Comparison of ENCODE assay signal across 8 cellular contexts in the genomic region with DNA sequence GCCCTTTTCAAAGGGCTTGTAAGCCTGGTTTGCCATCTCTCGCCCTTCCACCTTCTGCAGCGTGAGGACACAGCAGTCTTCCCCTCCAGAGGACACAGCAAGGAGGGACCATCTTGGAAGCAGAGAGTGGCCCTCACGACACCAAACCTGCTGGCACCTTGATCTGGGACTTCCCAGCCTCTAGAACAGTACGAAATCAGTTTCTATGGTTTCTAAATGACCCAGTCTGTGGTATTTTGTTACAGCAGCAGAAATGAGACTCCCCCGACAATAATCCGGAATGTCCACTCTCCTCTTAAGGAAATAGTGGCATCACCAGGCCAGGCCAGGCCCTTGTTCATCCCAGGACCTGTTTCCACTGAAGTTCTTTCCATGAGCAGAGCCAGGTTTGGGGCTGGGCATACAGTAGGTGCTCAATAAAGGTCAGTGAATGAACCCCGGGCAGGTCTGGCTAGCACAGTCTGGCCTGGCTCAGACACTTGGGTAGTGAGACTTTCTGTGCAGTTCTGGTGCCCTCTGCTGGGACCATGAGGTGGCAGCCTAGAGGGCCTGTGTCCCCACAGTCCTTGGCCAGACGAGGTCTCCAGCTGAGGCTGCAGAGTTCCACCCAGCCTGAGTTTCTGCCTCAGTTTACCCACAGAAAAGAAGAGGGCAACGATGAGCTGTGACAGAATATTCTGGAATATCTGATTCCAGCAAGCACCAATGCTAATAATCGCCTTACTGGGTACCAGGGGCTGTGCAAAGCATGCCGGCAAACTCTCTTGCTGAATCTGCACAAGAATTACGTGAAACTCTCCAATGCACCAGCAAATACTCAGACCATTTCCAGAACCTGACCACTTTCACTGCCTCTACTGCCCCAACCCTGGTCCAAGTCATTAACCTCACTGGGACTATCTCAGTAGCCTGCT. TPM values are rescaled to one million over a fixed set of nuclear protein-coding genes. Genes with fewer than 3 reads are reported as not detected.
DNase-seq lines count a peak whose midpoint lies in the region; ATAC-seq and TF ChIP-seq lines count a peak whose summit lies in the region.

No MANE protein-coding gene starts in this region.

- no peaks in the 10 kb centered on the region for H4K20me1 ChIP-seq in KMS-11 (ENCODE audit: insufficient read depth)

- H3K4me3 ChIP-seq in KMS-11 (IDR thresholded peaks at IDR 0.05; ENCODE audit: insufficient read depth, low read depth, low read length) (no peak overlapping the region), SJSA1 (no peak overlapping the region), uterus (no peak overlapping the region)

- H3K4me2 ChIP-seq in KMS-11, result no peak overlapping the region

- H3K36me3 ChIP-seq in KMS-11 (ENCODE audit: insufficient read depth) (no peaks in the 10 kb centered on the region), SJSA1 (peaks cover 27% of the 10 kb centered on the region), uterus (no peaks in the 10 kb centered on the region)

- H2AFZ ChIP-seq in KMS-11 (ENCODE audit: low read depth), result no peak overlapping the region

- no peaks in the 10 kb centered on the region for H3K79me2 ChIP-seq in KMS-11 (ENCODE audit: insufficient read depth, low read depth)

- H3K4me1 ChIP-seq in KMS-11 (ENCODE audit: low read depth, poor library complexity, severe bottlenecking) (peaks cover 16% of the 10 kb centered on the region), SJSA1 (replicated peaks) (peaks cover 55% of the 10 kb centered on the region), uterus (no peaks in the 10 kb centered on the region)

- peak in 12 of 14 donors; percentile 23 to 75 (median 50) for DNase-seq in C1 segment of cervical spinal cord (lab: John Stamatoyannopoulos, UW)
- peak in 1 of 2 experiments; percentile 69 for DNase-seq in SJSA1 (ENCODE audit: low read depth in 1 of 2, low spot score in 2 of 2)
- DNase-seq in activated naive CD4-positive, alpha-beta T cell treated with Interleukin-2 at 50 U/mL for 16 hours, result peak; percentile 79
- DNase-seq in head of caudate nucleus, result peak; percentile 66 to 93 (median 83)
- DNase-seq in posterior cingulate gyrus, result peak; percentile 59 to 96 (median 82)
- DNase-seq in uterus, result peak; percentile 65 to 68

- H3K9me3 ChIP-seq in SJSA1 (replicated peaks) (no peaks in the 10 kb centered on the region), uterus (no peaks in the 10 kb centered on the region)

- peak; percentile 75 for ATAC-seq in GM19395 (IDR thresholded peaks at IDR 0.05; ENCODE audit: unreplicated experiment)

- no peak for TF ChIP-seq POLR2A in uterus (IDR thresholded peaks at IDR 0.05)

- H3K9ac ChIP-seq in KMS-11, result no peak overlapping the region

- intact Hi-C loops in head of caudate nucleus (cut with DNase I), result loop anchor here (5.0 kb wide), 2 partner anchors 90 to 160 kb away; no protein-coding TSS in a partner anchor
- intact Hi-C loops in posterior cingulate gyrus (cut with DNase I), result loop anchor here (2.0 to 5.0 kb wide), 3 partner anchors 70 to 157 kb away; no protein-coding TSS in a partner anchor
- intact Hi-C loops in uterus (cut with DNase I; ENCODE audit: low total_unique reads), result loop anchor here (2.0 to 5.0 kb wide), 2 partner anchors 91 to 160 kb away; no protein-coding TSS in a partner anchor

- H3K27me3 ChIP-seq in KMS-11 (ENCODE audit: insufficient read depth, low read depth), result no peaks in the 10 kb centered on the region
- H3K27me3 ChIP-seq in SJSA1 (replicated peaks), result no peaks in the 10 kb centered on the region
- H3K27me3 ChIP-seq in uterus, result no peaks in the 10 kb centered on the region

- H3K27ac ChIP-seq in KMS-11, result no peak overlapping the region
- 0 out of 2 replicates have a peak overlapping the region, but pooled peaks have one; percentile 11 for H3K27ac ChIP-seq in SJSA1
- no peak overlapping the region for H3K27ac ChIP-seq in uterus

- TF ChIP-seq CTCF in KMS-11 (conservative IDR thresholded peaks at IDR 0.05; ENCODE audit: low read depth, low read length), result peak; percentile 79
- TF ChIP-seq CTCF in uterus (IDR thresholded peaks at IDR 0.05), result peak; percentile 68 to 90 (median 77)

RNA-seq across cellular contexts. Expression of a gene that starts 14.0 kb away (rescaled TPM):
- total RNA-seq in SJSA1 (2014; rRNA removed; shearing (Covaris generic)), result 11.0 and 11.5 TPM in 2 replicates
- total RNA-seq in uterus, result 1 to 10 TPM; 2.0 to 8.6 (median 6.1) TPM

RNA-seq across cellular contexts. Expression of a gene that starts 22.8 kb away (rescaled TPM):
- total RNA-seq in SJSA1 (2014; rRNA removed; shearing (Covaris generic)), result 16.3 and 23.4 TPM in 2 replicates
- 100 to 1,000 TPM in 1 of 4 donors, 10 to 100 TPM in 3; 13.3 to 133 (median 16.8) TPM for total RNA-seq in uterus

RNA-seq across cellular contexts. Expression of a gene that starts 28.2 kb away (rescaled TPM):
- 263 and 326 TPM in 2 replicates for total RNA-seq in SJSA1 (2014; rRNA removed; shearing (Covaris generic))
- 100 to 1,000 TPM in 3 of 4 donors, 10 to 100 TPM in 1; 85.9 to 314 (median 207) TPM for total RNA-seq in uterus

RNA-seq across cellular contexts. Expression of a gene that starts 56.3 kb away (rescaled TPM):
- 11.9 and 31.5 TPM in 2 replicates for total RNA-seq in SJSA1 (2014; rRNA removed; shearing (Covaris generic))
- total RNA-seq in uterus, result 10 to 100 TPM in 3 of 4 donors, 1 to 10 TPM in 1; 3.3 to 21.6 (median 20.2) TPM
